Comparison of ENCODE assay signal across 34 cellular contexts in genomic region chr1:233951804-233952203, GRCh38.
"Had no signal": no experiment of that assay in that cellular context is flagged by ENCODE, and none has a peak within 500 bp of the region (broad histone marks: within the 10 kb centered on the region; RNA-seq: fewer than 3 reads in every experiment).

No MANE protein-coding gene starts in this region.

- DNase-seq: Karpas-422, Kasumi-1, MG63, MM.1S, MV-4-11, NCI-H1048, NCI-H1092, NCI-H1092 treated with DMSO at 0.1 percent for 48 hours, NCI-H1105, NCI-H1105 treated with DMSO at 0.1 percent for 48 hours, NCI-H1417, NCI-H1417 treated with DMSO at 0.1 percent for 48 hours, NCI-H1436, NCI-H1436 treated with DMSO at 0.1 percent for 48 hours, NCI-H146, NCI-H1694, NCI-H1694 treated with DMSO at 0.1 percent for 48 hours, NCI-H187, NCI-H187 treated with DMSO at 0.1 percent for 48 hours, NCI-H1930, NCI-H2029, NCI-H2029 treated with DMSO at 0.1 percent for 48 hours, NCI-H2081, NCI-H2081 treated with DMSO at 0.1 percent for 48 hours, NCI-H2107, NCI-H2171, NCI-H2171 treated with DMSO at 0.1 percent for 48 hours, NCI-H2227 treated with DMSO at 0.1 percent for 48 hours, NCI-H226, NCI-H345, NCI-H446, NCI-H446 treated with DMSO at 0.1 percent for 48 hours, NCI-H510A, NCI-H510A treated with DMSO at 0.1 percent for 48 hours had no signal

- H3K4me3 ChIP-seq: MG63 had no signal

- H3K36me3 ChIP-seq: MG63 had no signal
